Comparison of ENCODE assay signal across 20 cellular contexts in the genomic region with DNA sequence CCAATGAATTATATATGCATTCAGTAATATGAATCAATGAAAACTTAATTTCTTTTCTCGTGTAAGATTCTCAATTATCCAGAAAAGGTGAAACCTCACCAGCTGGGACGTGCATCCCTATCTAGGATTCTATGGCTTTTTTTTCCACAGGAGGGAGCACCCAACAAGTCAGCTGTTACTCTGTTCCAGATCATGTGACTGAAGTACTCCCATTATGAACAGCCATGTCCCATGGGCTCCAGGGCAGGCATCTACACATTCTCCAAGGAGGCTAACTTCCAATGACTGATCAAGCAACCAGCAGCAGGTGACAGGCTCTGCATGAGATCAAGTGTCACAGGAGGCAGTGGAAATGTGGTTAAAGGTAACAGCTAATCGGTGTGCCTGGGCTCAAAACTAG.
"Had no signal": no experiment of that assay in that cellular context is flagged by ENCODE, and none has a peak within 500 bp of the region (broad histone marks: within the 10 kb centered on the region; RNA-seq: fewer than 3 reads in every experiment).

No MANE protein-coding gene starts in this region.

- H3K4me1 ChIP-seq: colonic mucosa, esophagus muscularis mucosa, neural progenitor cell, parathyroid adenoma, right lobe of liver, suprapubic skin, transverse colon, upper lobe of right lung, uterus had no signal

- H3K27me3 ChIP-seq: colonic mucosa, esophagus muscularis mucosa, neural progenitor cell, right lobe of liver, suprapubic skin, transverse colon, upper lobe of right lung, uterus had no signal

- H3K79me2 ChIP-seq: parathyroid adenoma had no signal

- DNase-seq: colonic mucosa; effector CD8-positive, alpha-beta T cell; endodermal cell; kidney; naive thymus-derived CD4-positive, alpha-beta T cell; right lobe of liver; small intestine; stimulated activated CD4-positive, alpha-beta T cell treated with anti-CD3 and anti-CD28 coated beads, Interleukin-15, amount 100 ng/mL, for 24 hours; stimulated activated CD4-positive, alpha-beta T cell treated with anti-CD3 and anti-CD28 coated beads, Interleukin-2, amount 100 ng/mL, for 48 hours; stimulated activated naive B cell treated with anti-CD40 and anti-IgM and Interleukin-4, amounts not matched to agents 10 μg/mL and 1 μg/mL and 100 μg/mL, for 72 hours; stimulated activated naive CD8-positive, alpha-beta T cell treated with anti-CD3 and anti-CD28 coated beads, Interleukin-15, amount 100 ng/mL, for 72 hours; transverse colon; upper lobe of right lung; uterus had no signal

- H3K4me2 ChIP-seq: neural progenitor cell had no signal

- FAIRE-seq: frontal cortex, kidney, small intestine had no signal

- H3K9ac ChIP-seq: neural progenitor cell, parathyroid adenoma had no signal

- H2AFZ ChIP-seq: neural progenitor cell, parathyroid adenoma had no signal

- H3K9me3 ChIP-seq: colonic mucosa, esophagus muscularis mucosa, right lobe of liver, suprapubic skin, transverse colon, upper lobe of right lung, uterus had no signal

- H3K27ac ChIP-seq: colonic mucosa, esophagus muscularis mucosa, neural progenitor cell, parathyroid adenoma, right lobe of liver, suprapubic skin, transverse colon, upper lobe of right lung, uterus had no signal

- H3K4me3 ChIP-seq: colonic mucosa, esophagus muscularis mucosa, lung, neural progenitor cell, right lobe of liver, suprapubic skin, transverse colon, upper lobe of right lung, uterus had no signal

- H3K36me3 ChIP-seq: colonic mucosa, esophagus muscularis mucosa, neural progenitor cell, right lobe of liver, suprapubic skin, transverse colon, upper lobe of right lung, uterus had no signal
